In the genomic region with DNA sequence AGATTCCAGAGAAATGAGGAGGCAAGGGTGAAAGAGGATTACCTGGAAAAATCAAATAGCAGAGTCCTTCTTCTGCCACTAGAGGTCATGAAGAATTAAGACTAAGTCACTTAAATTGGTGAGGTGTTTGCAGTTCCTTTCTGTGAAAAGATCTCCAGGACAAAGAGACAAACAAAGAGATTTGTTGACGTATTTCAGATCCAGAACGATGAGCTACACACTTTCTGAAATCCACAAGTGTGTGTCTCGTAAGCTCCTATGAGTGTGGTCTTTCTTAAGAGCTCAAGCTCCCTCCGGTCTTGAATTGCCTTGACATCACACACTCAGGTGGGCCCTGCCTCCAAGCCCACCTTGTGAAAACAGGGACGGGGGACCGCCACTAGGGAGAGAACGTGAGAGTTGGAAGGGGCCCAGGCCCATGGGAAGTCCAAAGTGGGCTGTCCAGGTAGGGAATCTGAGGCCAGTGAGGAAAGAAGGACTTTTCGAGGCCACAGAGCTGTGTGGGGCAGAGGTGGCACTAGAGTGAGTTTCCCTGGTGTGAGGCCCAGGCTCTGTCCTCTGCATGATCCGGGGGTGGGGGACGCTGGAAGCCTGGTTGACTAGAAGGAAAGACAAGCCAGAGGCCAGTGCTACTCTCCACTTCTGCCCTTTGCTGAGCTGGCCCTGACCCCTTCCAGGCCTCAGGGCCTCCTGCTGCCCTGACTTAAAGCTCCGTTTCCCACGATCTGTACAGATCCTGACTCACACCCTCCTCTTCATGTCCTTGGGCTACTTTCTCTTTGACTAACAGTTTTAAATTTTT, we compare ENCODE assay signal across 10 cellular contexts.
A peak's percentile ranks its signal among the peaks of the same experiment; 100 is the strongest.
DNase-seq lines count a peak whose midpoint lies in the region; ATAC-seq and TF ChIP-seq lines count a peak whose summit lies in the region.
"Had no signal": no experiment of that assay in that cellular context is flagged by ENCODE, and none has a peak within 500 bp of the region (broad histone marks: within the 10 kb centered on the region; RNA-seq: fewer than 3 reads in every experiment).

No MANE protein-coding gene starts in this region.

- H3K27ac ChIP-seq in foreskin keratinocyte = peak overlapping the region; percentile 55
- peak overlapping the region; percentile 25 for H3K27ac ChIP-seq in trophoblast cell (ENCODE audit: low read depth, low read length)
- H3K27ac ChIP-seq: neutrophil had no signal

- H2AK5ac ChIP-seq in trophoblast cell (ENCODE audit: low read length) = no peak overlapping the region

- no peaks in the 10 kb centered on the region for H3K9me3 Mint-ChIP-seq in activated CD4-positive, alpha-beta memory T cell treated with anti-CD3 and anti-CD28 coated beads for 36 hours
- H3K9me3 Mint-ChIP-seq: IgD-negative memory B cell had no signal

- POLR2A ChIA-PET in activated CD4-positive, alpha-beta memory T cell treated with anti-CD3 and anti-CD28 coated beads for 36 hours (lab: Charles Lee) = interaction anchor here (0.7 to 1.2 kb wide), 3 partner anchors 169 to 298 kb away, joined by 3 read pairs; no protein-coding TSS in a partner anchor

- H3K79me2 ChIP-seq in trophoblast cell (ENCODE audit: control insufficient read depth, insufficient read depth, low read length, poor library complexity) = peaks cover 2% of the 10 kb centered on the region

- H3K36me3 Mint-ChIP-seq in activated CD4-positive, alpha-beta memory T cell treated with anti-CD3 and anti-CD28 coated beads for 36 hours = no peaks in the 10 kb centered on the region
- H3K36me3 Mint-ChIP-seq: IgD-negative memory B cell had no signal

- H3K23ac ChIP-seq in trophoblast cell (ENCODE audit: low read length) = no peak overlapping the region

- H3K9ac ChIP-seq in trophoblast cell (ENCODE audit: low read length) = no peak overlapping the region

- peak overlapping the region; percentile 1 for H2AFZ ChIP-seq in trophoblast cell (ENCODE audit: insufficient read depth, low read length, poor library complexity)

- peak overlapping the region; percentile 40 for H4K91ac ChIP-seq in trophoblast cell (ENCODE audit: low read depth, low read length)

- peak; percentile 75 for ATAC-seq in foreskin keratinocyte
- no peak for ATAC-seq in GM18867 (IDR thresholded peaks at IDR 0.05; ENCODE audit: unreplicated experiment)

- peak overlapping the region; percentile 13 for H4K12ac ChIP-seq in trophoblast cell (ENCODE audit: low read depth, low read length)

- peaks cover 18% of the 10 kb centered on the region for H3K4me1 Mint-ChIP-seq in activated CD4-positive, alpha-beta memory T cell treated with anti-CD3 and anti-CD28 coated beads for 36 hours (ENCODE audit: low read depth)

- H2BK120ac ChIP-seq in trophoblast cell (ENCODE audit: insufficient read depth, low read length, poor library complexity) = peak overlapping the region; percentile 9

- H3K27me3 ChIP-seq in BE2C = no peaks in the 10 kb centered on the region
- H3K27me3 ChIP-seq in foreskin keratinocyte = peaks cover 19% of the 10 kb centered on the region
- H3K27me3 ChIP-seq in trophoblast cell (ENCODE audit: insufficient read depth, low read length) = no peaks in the 10 kb centered on the region
- H3K27me3 ChIP-seq: neutrophil had no signal

- H2BK5ac ChIP-seq in trophoblast cell (ENCODE audit: low read depth, low read length, poor library complexity) = peak overlapping the region; percentile 5

- H3K9me3 ChIP-seq in BE2C = no peaks in the 10 kb centered on the region
- H3K9me3 ChIP-seq in trophoblast cell (ENCODE audit: insufficient read depth, low read depth, low read length) = no peaks in the 10 kb centered on the region
- H3K9me3 ChIP-seq: neutrophil had no signal

- H3K18ac ChIP-seq in trophoblast cell (ENCODE audit: low read length) = peak overlapping the region; percentile 83

- no peaks in the 10 kb centered on the region for H3K36me3 ChIP-seq in BE2C
- no peaks in the 10 kb centered on the region for H3K36me3 ChIP-seq in trophoblast cell (ENCODE audit: control insufficient read depth in 1 of 2, insufficient read depth in 2 of 2, low read length in 2 of 2)
- H3K36me3 ChIP-seq: neutrophil had no signal

- H3K14ac ChIP-seq in trophoblast cell (ENCODE audit: low read length) = peak overlapping the region; percentile 77

- H3K27ac Mint-ChIP-seq in activated CD4-positive, alpha-beta memory T cell treated with anti-CD3 and anti-CD28 coated beads for 36 hours = peak overlapping the region; percentile 75
- H3K27ac Mint-ChIP-seq: IgD-negative memory B cell had no signal

- CTCF ChIA-PET in activated CD4-positive, alpha-beta memory T cell treated with anti-CD3 and anti-CD28 coated beads for 36 hours (lab: Charles Lee) = interaction anchor here (0.6 to 2.2 kb wide), 50 partner anchors 9 to 530 kb away, joined by 3 to 13 read pairs (median 4); no protein-coding TSS in a partner anchor

- intact Hi-C loops in activated CD4-positive, alpha-beta memory T cell treated with anti-CD3 and anti-CD28 coated beads for 36 hours (cut with micrococcal nuclease) = loop anchor here (1.0 to 2.0 kb wide), 7 partner anchors 162 to 966 kb away; no protein-coding TSS in a partner anchor

- TF ChIP-seq CTCF in BE2C (IDR thresholded peaks at IDR 0.05; ENCODE audit: low read depth, low read length) = peak; percentile 39
- TF ChIP-seq CTCF in GM12874 (IDR thresholded peaks at IDR 0.05; ENCODE audit: insufficient read depth, low read depth, low read length) = peak; percentile 31
- peak; percentile 89 for TF ChIP-seq CTCF in foreskin keratinocyte (conservative IDR thresholded peaks at IDR 0.05)

- H4K8ac ChIP-seq in trophoblast cell (ENCODE audit: low read depth, low read length) = peak overlapping the region; percentile 39

- peak overlapping the region; percentile 14 for H2BK12ac ChIP-seq in trophoblast cell (ENCODE audit: low read length)

- H3K79me1 ChIP-seq in trophoblast cell (ENCODE audit: low read length) = peaks cover 5% of the 10 kb centered on the region

- H3K4me3 ChIP-seq in BE2C (ENCODE audit: low read depth, low read length) = no peak overlapping the region
- no peak overlapping the region for H3K4me3 ChIP-seq in trophoblast cell (ENCODE audit: low read depth, low read length)

- no CpG with 5 or more reads among the region's 12 CpGs for WGBS in trophoblast cell (ENCODE audit: extremely low coverage, insufficient coverage, insufficient read length)

- no peak overlapping the region for H3K4ac ChIP-seq in trophoblast cell (ENCODE audit: low read depth, low read length)

- DNase-seq in BE2C (no peak), NCI-H2081 treated with DMSO at 0.1 percent for 48 hours (lab: John Stamatoyannopoulos, UW) (peak; percentile 15), foreskin keratinocyte (peak; percentile 57 to 82), trophoblast cell (peak; percentile 39 to 67)
- peak; percentile 20 for DNase-seq in activated CD4-positive, alpha-beta memory T cell treated with anti-CD3 and anti-CD28 coated beads for 36 hours
- DNase-seq in activated CD4-positive, alpha-beta T cell treated with anti-CD3 and anti-CD28 coated beads, Interleukin-2, amount 50 U/mL, for 4 hours = no peak

- H3K27me3 Mint-ChIP-seq in activated CD4-positive, alpha-beta memory T cell treated with anti-CD3 and anti-CD28 coated beads for 36 hours = no peaks in the 10 kb centered on the region

- H3K4me2 ChIP-seq in trophoblast cell (ENCODE audit: low read length) = no peak overlapping the region

- H3K4me3 Mint-ChIP-seq in activated CD4-positive, alpha-beta memory T cell treated with anti-CD3 and anti-CD28 coated beads for 36 hours = no peak overlapping the region
- H3K4me3 Mint-ChIP-seq: IgD-negative memory B cell had no signal

- H3K4me1 ChIP-seq in BE2C = no peaks in the 10 kb centered on the region
- H3K4me1 ChIP-seq in foreskin keratinocyte = peaks cover 3% of the 10 kb centered on the region
- H3K4me1 ChIP-seq in trophoblast cell (ENCODE audit: control insufficient read depth in 1 of 2, insufficient read depth in 2 of 2, low read length in 2 of 2) = peaks cover 5% of the 10 kb centered on the region in 2 experiments

Comparison
In these comparisons a context has a peak if more than half of its experiments do, and no peak if none do; other contexts are left out.
1. DNase-seq: peak in NCI-H2081 treated with DMSO at 0.1 percent for 48 hours (single experiment), activated CD4-positive, alpha-beta memory T cell treated with anti-CD3 and anti-CD28 coated beads for 36 hours (single experiment), foreskin keratinocyte (2 of 2) and trophoblast cell (2 of 2); none in BE2C (single experiment) and activated CD4-positive, alpha-beta T cell treated with anti-CD3 and anti-CD28 coated beads, Interleukin-2, amount 50 U/mL, for 4 hours (0 of 2).
2. CTCF ChIP-seq: peak in every context shown above with its lines; median percentile 89 in foreskin keratinocyte; 39 in BE2C; 31 in GM12874.